ENCODE assay signal across 1 cellular context in the genomic region with DNA sequence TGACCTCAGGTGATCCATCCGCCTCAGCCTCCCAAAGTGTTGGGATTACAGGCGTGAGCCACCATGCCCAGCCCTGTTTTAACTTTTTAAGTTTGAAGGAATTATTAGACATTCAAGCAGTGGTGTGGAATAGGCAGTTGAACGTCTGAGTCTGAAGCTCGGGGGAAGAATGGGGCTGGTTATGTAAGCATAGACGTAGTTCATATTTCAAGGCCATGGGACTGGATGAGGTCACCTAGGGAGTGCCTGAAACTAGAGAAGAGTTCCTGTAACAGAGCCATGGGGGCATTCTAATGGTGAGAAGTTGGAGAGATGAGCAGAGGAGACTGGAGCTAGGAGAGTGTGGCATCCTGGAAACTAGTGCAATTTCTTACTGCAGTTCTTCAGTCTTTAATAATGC.
TF ChIP-seq lines count a peak whose summit lies in the region.

No MANE protein-coding gene starts in this region.

TF ChIP-seq in HEK293, 187 proteins besides CTCF, POLR2A, EP300 and RAD21 (continued from another document):
- TF ChIP-seq, protein P1, sequence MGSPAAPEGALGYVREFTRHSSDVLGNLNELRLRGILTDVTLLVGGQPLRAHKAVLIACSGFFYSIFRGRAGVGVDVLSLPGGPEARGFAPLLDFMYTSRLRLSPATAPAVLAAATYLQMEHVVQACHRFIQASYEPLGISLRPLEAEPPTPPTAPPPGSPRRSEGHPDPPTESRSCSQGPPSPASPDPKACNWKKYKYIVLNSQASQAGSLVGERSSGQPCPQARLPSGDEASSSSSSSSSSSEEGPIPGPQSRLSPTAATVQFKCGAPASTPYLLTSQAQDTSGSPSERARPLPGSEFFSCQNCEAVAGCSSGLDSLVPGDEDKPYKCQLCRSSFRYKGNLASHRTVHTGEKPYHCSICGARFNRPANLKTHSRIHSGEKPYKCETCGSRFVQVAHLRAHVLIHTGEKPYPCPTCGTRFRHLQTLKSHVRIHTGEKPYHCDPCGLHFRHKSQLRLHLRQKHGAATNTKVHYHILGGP (tag by site-specific recombination; IDR thresholded peaks at IDR 0.05) = no peak
- no peak for TF ChIP-seq ZNF768 (tag by site-specific recombination; IDR thresholded peaks at IDR 0.05)
- no peak for TF ChIP-seq ZNF785 (tag by site-specific recombination; IDR thresholded peaks at IDR 0.05)
- TF ChIP-seq ZNF155 (tag by site-specific recombination; IDR thresholded peaks at IDR 0.05) = no peak
